31 cellular contexts compared by ENCODE assay signal in genomic region chr2:197868136-197868535, GRCh38.
"Had no signal": no experiment of that assay in that cellular context is flagged by ENCODE, and none has a peak within 500 bp of the region (broad histone marks: within the 10 kb centered on the region; RNA-seq: fewer than 3 reads in every experiment).

No MANE protein-coding gene starts in this region.

- H3K27ac Mint-ChIP-seq: activated CD4-positive, alpha-beta memory T cell treated with anti-CD3 and anti-CD28 coated beads for 36 hours; activated CD4-positive, alpha-beta T cell treated with anti-CD3 and anti-CD28 coated beads, Interleukin-2, amount 10 ng/mL, durations not matched to agents 7 days and 5 days; activated naive CD8-positive, alpha-beta T cell treated with anti-CD3 and anti-CD28 coated beads, Interleukin-2, amount 10 ng/mL, durations not matched to agents 7 days and 5 days; activated T-helper 1 cell treated with anti-CD3 and anti-CD28 coated beads, Interleukin-12 subunit alpha, Interleukin-12 subunit beta, Interleukin-2, Interleukin-4 antibody, amounts not matched to agents 30 ng/mL and 10 ng/mL and 1 ng/mL, durations not matched to agents 14 hours and 24 hours and 36 hours had no signal

- ATAC-seq: PC-3 had no signal

- H3K27me3 ChIP-seq: ascending aorta, cardiac muscle cell, MG63, Peyer's patch had no signal

- H3K4me1 ChIP-seq: Peyer's patch, SJSA1 had no signal

- H3K27ac ChIP-seq: ascending aorta, cardiac muscle cell, Peyer's patch, SJSA1 had no signal

- H3K36me3 ChIP-seq: ascending aorta, cardiac muscle cell, MG63, Peyer's patch, SJSA1 had no signal

- H3K36me3 Mint-ChIP-seq: activated CD4-positive, alpha-beta memory T cell treated with anti-CD3 and anti-CD28 coated beads for 36 hours; activated naive CD8-positive, alpha-beta T cell treated with anti-CD3 and anti-CD28 coated beads, Interleukin-2, amount 10 ng/mL, durations not matched to agents 7 days and 5 days had no signal

- H3K27me3 Mint-ChIP-seq: activated CD4-positive, alpha-beta memory T cell treated with anti-CD3 and anti-CD28 coated beads for 36 hours; activated CD4-positive, alpha-beta T cell treated with anti-CD3 and anti-CD28 coated beads, Interleukin-2, amount 10 ng/mL, durations not matched to agents 7 days and 5 days; activated naive CD8-positive, alpha-beta T cell treated with anti-CD3 and anti-CD28 coated beads, Interleukin-2, amount 10 ng/mL, durations not matched to agents 7 days and 5 days; central memory CD8-positive, alpha-beta T cell had no signal

- H3K9me3 ChIP-seq: ascending aorta, MG63, Peyer's patch, SJSA1 had no signal

- DNase-seq: activated CD4-positive, alpha-beta T cell treated with anti-CD3 and anti-CD28 coated beads, Interleukin-2, amount 10 ng/mL, durations not matched to agents 7 days and 5 days; activated CD8-positive, alpha-beta memory T cell treated with anti-CD3 and anti-CD28 coated beads, Interleukin-2, amount 50 U/mL, for 4 hours; activated effector memory CD4-positive, alpha-beta T cell treated with Interleukin-2 at 50 U/mL for 16 hours; activated naive CD4-positive, alpha-beta T cell treated with anti-CD3 and anti-CD28 coated beads, Interleukin-2, amount 50 U/mL, for 16 hours; activated naive CD8-positive, alpha-beta T cell treated with anti-CD3 and anti-CD28 coated beads, Interleukin-2, amount 10 ng/mL, durations not matched to agents 7 days and 5 days; activated T-cell treated with anti-CD3 and anti-CD28 coated beads for 4 hours; activated T-cell treated with anti-CD3 and anti-CD28 coated beads, Interleukin-2, amount 50 U/mL, for 4 hours; amygdala; Kasumi-1; KG1; MG63; MV-4-11; NCI-H1092; NCI-H1436 treated with DMSO at 0.1 percent for 48 hours; NCI-H1694 treated with DMSO at 0.1 percent for 48 hours; NCI-H2029; NCI-H345; NCI-H524 treated with DMSO at 0.1 percent for 48 hours; NK-92 treated with Interleukin-12 subunit alpha and Interleukin-12 subunit beta, amount 100 ng/mL, for 24 hours; PC-3; Peyer's patch; RPMI8226; SHP77 treated with DMSO at 0.1 percent for 48 hours; SW 1271 had no signal

- H3K4me3 ChIP-seq: ascending aorta, cardiac muscle cell, MG63, Peyer's patch, SJSA1 had no signal

- H3K4me3 Mint-ChIP-seq: activated CD4-positive, alpha-beta memory T cell treated with anti-CD3 and anti-CD28 coated beads for 36 hours; activated CD4-positive, alpha-beta T cell treated with anti-CD3 and anti-CD28 coated beads, Interleukin-2, amount 10 ng/mL, durations not matched to agents 7 days and 5 days; activated naive CD8-positive, alpha-beta T cell treated with anti-CD3 and anti-CD28 coated beads, Interleukin-2, amount 10 ng/mL, durations not matched to agents 7 days and 5 days; activated T-cell treated with anti-CD3 and anti-CD28 coated beads, Interleukin-2, amount 50 U/mL, for 4 hours; central memory CD8-positive, alpha-beta T cell had no signal

- H3K9me3 Mint-ChIP-seq: activated CD4-positive, alpha-beta memory T cell treated with anti-CD3 and anti-CD28 coated beads for 36 hours; activated CD4-positive, alpha-beta T cell treated with anti-CD3 and anti-CD28 coated beads, Interleukin-2, amount 10 ng/mL, durations not matched to agents 7 days and 5 days; activated naive CD8-positive, alpha-beta T cell treated with anti-CD3 and anti-CD28 coated beads, Interleukin-2, amount 10 ng/mL, durations not matched to agents 7 days and 5 days; activated T-cell treated with anti-CD3 and anti-CD28 coated beads, Interleukin-2, amount 50 U/mL, for 4 hours; activated T-helper 1 cell treated with anti-CD3 and anti-CD28 coated beads, Interleukin-12 subunit alpha, Interleukin-12 subunit beta, Interleukin-2, Interleukin-4 antibody, amounts not matched to agents 30 ng/mL and 10 ng/mL and 1 ng/mL, durations not matched to agents 14 hours and 24 hours and 36 hours; central memory CD8-positive, alpha-beta T cell; T-helper 2 cell treated with Interferon-gamma antibody and Interleukin-4, amounts not matched to agents 5 μg/mL and 100 μg/mL, for 36 hours had no signal
